In the genomic region with DNA sequence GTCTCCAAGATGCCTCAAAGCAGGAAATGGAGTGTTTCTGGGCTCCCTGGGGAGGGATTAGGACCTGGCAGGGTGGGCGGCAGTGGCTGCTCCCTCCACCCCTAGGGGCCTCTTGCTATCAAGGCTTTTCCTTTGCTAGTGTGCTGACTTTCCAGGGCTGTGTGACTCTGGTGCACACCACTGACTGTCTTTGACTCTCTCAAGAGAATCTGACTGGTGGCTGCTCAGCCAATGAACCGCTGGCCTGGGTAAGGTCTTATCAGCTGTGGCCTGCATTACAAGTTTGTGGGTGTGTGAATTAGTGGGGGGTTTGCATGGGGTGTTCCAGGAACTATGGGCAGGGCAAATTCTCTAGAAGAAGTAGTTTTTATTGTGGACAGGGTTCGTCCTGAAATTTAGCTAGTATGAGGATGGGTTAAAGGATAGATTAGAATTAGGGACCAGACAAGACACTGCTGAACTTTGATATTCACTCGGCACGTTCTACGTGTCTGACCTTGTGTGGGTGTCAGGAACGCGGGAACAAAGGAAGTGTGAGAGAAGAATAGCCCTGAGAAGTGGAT, we compare ENCODE assay signal across 17 cellular contexts. TPM values are rescaled to one million over a fixed set of nuclear protein-coding genes. Genes with fewer than 3 reads are reported as not detected.
DNase-seq lines count a peak whose midpoint lies in the region; ATAC-seq, FAIRE-seq and TF ChIP-seq lines count a peak whose summit lies in the region.
"Had no signal": no experiment of that assay in that cellular context is flagged by ENCODE, and none has a peak within 500 bp of the region (broad histone marks: within the 10 kb centered on the region; RNA-seq: fewer than 3 reads in every experiment).

No MANE protein-coding gene starts in this region.

- H3K9me3 ChIP-seq in T-helper 17 cell (ENCODE audit: control insufficient read depth, low read length, poor library complexity, severe bottlenecking), result no peaks in the 10 kb centered on the region
- no peaks in the 10 kb centered on the region for H3K9me3 ChIP-seq in neuronal stem cell (replicated peaks in 1 of 2; ENCODE audit: control insufficient read depth in 2 of 2, insufficient read depth in 1 of 2, low read depth in 1 of 2, low read length in 2 of 2)
- H3K9me3 ChIP-seq: upper lobe of left lung had no signal

- H2BK15ac ChIP-seq in neuronal stem cell (ENCODE audit: low read length), result no peak overlapping the region

- peak overlapping the region; percentile 74 for H3K27ac ChIP-seq in epithelial cell of prostate
- H3K27ac ChIP-seq in neuronal stem cell (replicated peaks; ENCODE audit: low read length), result no peak overlapping the region
- H3K27ac ChIP-seq: 22Rv1, upper lobe of left lung had no signal

- DNase-seq in NCI-H1436 (lab: John Stamatoyannopoulos, UW) (peak; percentile 9), NCI-H1436 treated with DMSO at 0.1 percent for 48 hours (lab: John Stamatoyannopoulos, UW) (no peak), T-helper 17 cell (no peak), epithelial cell of prostate (ENCODE audit: low read depth, low spot score) (no peak), neuronal stem cell (ENCODE audit: low spot score) (no peak), H54 (ENCODE audit: insufficient read length, low spot score) (no peak)
- DNase-seq: Calu3; KBM-7; NCI-H2081; stimulated activated CD8-positive, alpha-beta memory T cell treated with anti-CD3 and anti-CD28 coated beads, Interleukin-4, amount 100 ng/mL, for 48 hours; upper lobe of left lung had no signal

- no peak overlapping the region for H2BK5ac ChIP-seq in neuronal stem cell (ENCODE audit: low read length)

- peaks cover 0 to 1% of the 10 kb centered on the region in 2 donors for H3K4me1 ChIP-seq in neuronal stem cell (ENCODE audit: control insufficient read depth in 2 of 2, insufficient read depth in 1 of 2, low read depth in 1 of 2, low read length in 2 of 2)

- no peak overlapping the region for H3K18ac ChIP-seq in neuronal stem cell (ENCODE audit: low read length)

- H3K79me1 ChIP-seq in neuronal stem cell (ENCODE audit: low read depth, low read length), result no peaks in the 10 kb centered on the region

- ATAC-seq in T-helper 17 cell, result no peak
- no peak for ATAC-seq in GM18868 (IDR thresholded peaks at IDR 0.05; ENCODE audit: unreplicated experiment)
- no peak for ATAC-seq in GM21619 (IDR thresholded peaks at IDR 0.05; ENCODE audit: unreplicated experiment)

- H3K23ac ChIP-seq in neuronal stem cell (ENCODE audit: low read depth, low read length, poor library complexity), result no peak overlapping the region

- no peak overlapping the region for H4K91ac ChIP-seq in neuronal stem cell (ENCODE audit: low read depth, low read length, poor library complexity)

- WGBS in neuronal stem cell (ENCODE audit: extremely low coverage in 2 of 2, insufficient read length in 2 of 2, insufficient replicate concordance in 1 of 2), 2 donors, result no CpG with 5 or more reads among the region's 8 CpGs

- H3K27me3 Mint-ChIP-seq in T-helper 17 cell, result no peaks in the 10 kb centered on the region
- H3K27me3 Mint-ChIP-seq: activated naive CD4-positive, alpha-beta T cell treated with anti-CD3 and anti-CD28 coated beads, Interleukin-2, amount 50 U/mL, for 24 hours had no signal

- H3K4ac ChIP-seq in neuronal stem cell (ENCODE audit: low read length), result no peak overlapping the region

- H3K36me3 Mint-ChIP-seq in T-helper 17 cell (ENCODE audit: low read depth), result peaks cover 5% of the 10 kb centered on the region

- no peak for TF ChIP-seq POLR2A in H54 (IDR thresholded peaks at IDR 0.05; ENCODE audit: low read depth, low read length)

- peak overlapping the region; percentile 37 for H3K27ac Mint-ChIP-seq in T-helper 17 cell
- H3K27ac Mint-ChIP-seq: T-helper 1 cell treated with Interleukin-12 subunit alpha and Interleukin-12 subunit beta and Interleukin-4 antibody, amounts not matched to agents 30 μg/mL and 1 μg/mL, for 36 hours had no signal

- H2BK120ac ChIP-seq in neuronal stem cell (ENCODE audit: low read depth, low read length), result no peak overlapping the region

- H3K14ac ChIP-seq in neuronal stem cell (ENCODE audit: low read length), result no peak overlapping the region

- peaks cover 14% of the 10 kb centered on the region for H3K4me1 Mint-ChIP-seq in T-helper 17 cell

- H2AFZ ChIP-seq in neuronal stem cell (ENCODE audit: low read length), result peak overlapping the region; percentile 26

- no peaks in the 10 kb centered on the region for H3K27me3 ChIP-seq in neuronal stem cell (ENCODE audit: control insufficient read depth in 3 of 3, insufficient read depth in 3 of 3, low read depth in 1 of 3, low read length in 3 of 3)
- H3K27me3 ChIP-seq: upper lobe of left lung had no signal

- H4K8ac ChIP-seq in neuronal stem cell (ENCODE audit: low read depth, low read length), result no peak overlapping the region

- FAIRE-seq in H54 (lab: Jason Lieb, UNC), result no peak

- H2AK5ac ChIP-seq in neuronal stem cell (ENCODE audit: low read depth, low read length), result no peak overlapping the region

- no peak overlapping the region for H3K4me3 Mint-ChIP-seq in T-helper 17 cell
- H3K4me3 Mint-ChIP-seq: activated naive CD4-positive, alpha-beta T cell treated with anti-CD3 and anti-CD28 coated beads, Interleukin-2, amount 50 U/mL, for 24 hours; T-helper 1 cell treated with Interleukin-12 subunit alpha and Interleukin-12 subunit beta and Interleukin-4 antibody, amounts not matched to agents 30 μg/mL and 1 μg/mL, for 36 hours had no signal

- H3K4me3 ChIP-seq in neuronal stem cell (ENCODE audit: low read length in 2 of 2), result no peak overlapping the region
- H3K4me3 ChIP-seq: upper lobe of left lung had no signal

- H3K4me2 ChIP-seq in neuronal stem cell (ENCODE audit: insufficient read depth, low read length, poor library complexity, severe bottlenecking), result no peak overlapping the region

- H3K9ac ChIP-seq in neuronal stem cell (ENCODE audit: low read depth, low read length, poor library complexity), result no peak overlapping the region

- no peak overlapping the region for H2BK12ac ChIP-seq in neuronal stem cell (ENCODE audit: low read length)

- H3K36me3 ChIP-seq in neuronal stem cell (replicated peaks in 1 of 2; ENCODE audit: control insufficient read depth in 2 of 2, insufficient read depth in 2 of 2, low read length in 2 of 2), result no peaks in the 10 kb centered on the region
- H3K36me3 ChIP-seq: upper lobe of left lung had no signal

RNA-seq across cellular contexts. Expression of a gene that starts 29.5 kb away (rescaled TPM):
- 10 to 100 TPM; 44.2 to 70.9 TPM for total RNA-seq in T-helper 17 cell
- polyA plus RNA-seq in neuronal stem cell (2013, experiment 1 of 2), result 16.1 TPM
- 16.2 TPM for polyA plus RNA-seq in neuronal stem cell (2013, experiment 2 of 2)

RNA-seq across cellular contexts. Expression of a gene that starts 29.7 kb away (rescaled TPM):
- 1 to 10 TPM in 1 of 2 donors, under 1 TPM in 1; 0.92 to 1.6 TPM for total RNA-seq in T-helper 17 cell
- polyA plus RNA-seq in neuronal stem cell (2013, experiment 1 of 2), result 0.04 TPM
- 0.01 TPM for polyA plus RNA-seq in neuronal stem cell (2013, experiment 2 of 2)
- total RNA-seq: Calu3 had no signal
- polyA plus RNA-seq: fibroblast of lung had no signal
